8 cellular contexts compared by ENCODE assay signal in the genomic region with DNA sequence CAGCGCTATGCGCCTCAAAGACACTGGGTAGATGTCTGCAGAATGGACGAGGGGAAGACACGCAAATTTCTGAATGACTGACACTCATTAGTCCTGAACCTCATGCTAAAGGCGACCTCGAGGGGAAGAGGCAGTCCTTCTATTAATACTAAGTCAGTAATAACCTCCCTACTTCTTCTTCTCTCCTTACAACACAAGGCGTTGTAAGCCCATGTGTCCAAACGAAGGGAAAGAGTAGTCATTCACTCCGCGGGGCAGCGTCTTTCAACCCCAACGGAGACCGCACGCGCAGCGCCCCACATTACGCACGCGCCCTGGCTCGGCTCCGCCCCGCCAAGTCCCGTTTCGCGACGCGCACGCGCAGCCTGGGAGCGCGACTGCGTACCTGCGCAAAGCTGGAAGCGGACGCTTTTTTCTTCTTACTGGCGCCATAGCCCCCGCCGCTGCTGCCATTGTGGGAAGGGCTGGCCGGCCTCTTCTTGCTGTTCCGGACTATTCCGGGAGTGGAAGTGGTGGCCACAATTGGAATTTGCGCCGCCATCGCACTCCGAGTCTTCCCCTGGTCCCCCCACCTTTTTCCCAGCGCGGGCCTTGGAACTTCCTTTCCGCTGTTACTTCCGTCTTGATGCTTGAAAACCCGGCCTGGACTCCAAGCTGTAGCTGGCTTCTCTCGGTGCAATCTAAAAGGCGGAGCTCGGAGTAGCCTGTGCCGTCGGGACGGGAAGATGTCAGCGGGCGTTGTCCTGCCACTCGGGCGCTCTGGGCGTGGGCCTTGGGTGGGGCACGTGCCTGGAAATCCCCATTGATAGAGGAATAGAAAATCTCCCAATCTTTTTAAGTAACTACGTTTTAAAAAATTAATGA. TPM values are rescaled to one million over a fixed set of nuclear protein-coding genes. Genes with fewer than 3 reads are reported as not detected.
A peak's percentile ranks its signal among the peaks of the same experiment; 100 is the strongest.
DNase-seq lines count a peak whose midpoint lies in the region; FAIRE-seq and TF ChIP-seq lines count a peak whose summit lies in the region.

Gene INO80C (minus strand): TSS at position 627 of the 864 bp plus-strand sequence. CDS start 86 bp downstream, at position 541.

- H3K36me3 ChIP-seq in MM.1S (replicated peaks; ENCODE audit: insufficient read depth, low read length) = no peaks in the 10 kb centered on the region

- FAIRE-seq in G401.6 (lab: Jason Lieb, UNC) = peak; percentile 64

- peaks cover 8% of the 10 kb centered on the region; the same call in 1 of the 2 replicates for H3K4me1 ChIP-seq in MM.1S (ENCODE audit: low read length)

- peak within 1 kb of the TSS; percentile 86 for H3K4me2 ChIP-seq in MM.1S (ENCODE audit: low read depth, low read length)

- peak within 1 kb of the TSS; percentile 78 for H2AFZ ChIP-seq in MM.1S (ENCODE audit: low read length)

- H3K27ac ChIP-seq in MM.1S (ENCODE audit: low read length) = peak within 1 kb of the TSS; percentile 58; the same call in 1 of the 2 replicates

- DNase-seq in HCEC 1CT (peak; percentile 94), MM.1S (peak; percentile 96), SHP77 treated with DMSO at 0.1 percent for 48 hours (lab: John Stamatoyannopoulos, UW) (peak; percentile 87), fibroblast of the aortic adventitia (ENCODE audit: low read depth) (peak; percentile 96), nephron progenitor cell (peak; percentile 92)
- peak; percentile 97 for DNase-seq in activated effector memory CD4-positive, alpha-beta T cell treated with anti-CD3 and anti-CD28 coated beads, Interleukin-2, amount 50 U/mL, for 16 hours

- H3K27me3 Mint-ChIP-seq in nephron progenitor cell (ENCODE audit: low read depth, poor library complexity) = no peaks in the 10 kb centered on the region
- no peaks in the 10 kb centered on the region for H3K27me3 Mint-ChIP-seq in stimulated activated naive CD8-positive, alpha-beta T cell treated with anti-CD3 and anti-CD28 coated beads, Interleukin-15, Interleukin-2, amounts not matched to agents 100 ng/mL and 50 ng/mL, for 24 hours

- H3K4me3 Mint-ChIP-seq in nephron progenitor cell = peak within 1 kb of the TSS; percentile 96
- H3K4me3 Mint-ChIP-seq in stimulated activated naive CD8-positive, alpha-beta T cell treated with anti-CD3 and anti-CD28 coated beads, Interleukin-15, Interleukin-2, amounts not matched to agents 100 ng/mL and 50 ng/mL, for 24 hours = peak within 1 kb of the TSS; percentile 93

- no peaks in the 10 kb centered on the region for H3K79me2 ChIP-seq in MM.1S (ENCODE audit: low read length)

- H3K9ac ChIP-seq in MM.1S (ENCODE audit: low read length) = peak within 1 kb of the TSS; percentile 72

- no peaks in the 10 kb centered on the region for H4K20me1 ChIP-seq in MM.1S (ENCODE audit: insufficient read depth, low read length)

- H3K4me1 Mint-ChIP-seq in nephron progenitor cell = peaks cover 42% of the 10 kb centered on the region
- peaks cover 42% of the 10 kb centered on the region for H3K4me1 Mint-ChIP-seq in stimulated activated naive CD8-positive, alpha-beta T cell treated with anti-CD3 and anti-CD28 coated beads, Interleukin-15, Interleukin-2, amounts not matched to agents 100 ng/mL and 50 ng/mL, for 24 hours (ENCODE audit: low read depth)

- no peaks in the 10 kb centered on the region for H3K27me3 ChIP-seq in MM.1S (replicated peaks; ENCODE audit: insufficient read depth, low read length)

- no peaks in the 10 kb centered on the region for H3K9me3 Mint-ChIP-seq in nephron progenitor cell
- no peaks in the 10 kb centered on the region for H3K9me3 Mint-ChIP-seq in stimulated activated naive CD8-positive, alpha-beta T cell treated with anti-CD3 and anti-CD28 coated beads, Interleukin-15, Interleukin-2, amounts not matched to agents 100 ng/mL and 50 ng/mL, for 24 hours

- H3K9me3 ChIP-seq in MM.1S (replicated peaks; ENCODE audit: insufficient read depth, low read length) = no peaks in the 10 kb centered on the region

- no peak for TF ChIP-seq CTCF in MM.1S (IDR thresholded peaks at IDR 0.05; ENCODE audit: low read length)
- TF ChIP-seq CTCF in fibroblast of the aortic adventitia (IDR thresholded peaks at IDR 0.05; ENCODE audit: insufficient read depth, low read length) = no peak
- TF ChIP-seq CTCF in nephron progenitor cell (IDR thresholded peaks at IDR 0.05) = no peak

- H3K27ac Mint-ChIP-seq in nephron progenitor cell = peak within 1 kb of the TSS; percentile 99
- H3K27ac Mint-ChIP-seq in stimulated activated naive CD8-positive, alpha-beta T cell treated with anti-CD3 and anti-CD28 coated beads, Interleukin-15, Interleukin-2, amounts not matched to agents 100 ng/mL and 50 ng/mL, for 24 hours = peak within 1 kb of the TSS; percentile 98

- H3F3A ChIP-seq in MM.1S (ENCODE audit: insufficient read depth, low read length) = no peaks in the 10 kb centered on the region

- H3K9me2 ChIP-seq in MM.1S (replicated peaks; ENCODE audit: insufficient read depth, low read length) = no peaks in the 10 kb centered on the region

- H3K4me3 ChIP-seq in MM.1S (ENCODE audit: low read length) = peak within 1 kb of the TSS; percentile 68
- peak within 1 kb of the TSS; percentile 86 for H3K4me3 ChIP-seq in fibroblast of the aortic adventitia (ENCODE audit: low read depth, low read length)

- no peaks in the 10 kb centered on the region for H3K36me3 Mint-ChIP-seq in nephron progenitor cell (ENCODE audit: low read depth)
- H3K36me3 Mint-ChIP-seq in stimulated activated naive CD8-positive, alpha-beta T cell treated with anti-CD3 and anti-CD28 coated beads, Interleukin-15, Interleukin-2, amounts not matched to agents 100 ng/mL and 50 ng/mL, for 24 hours (ENCODE audit: low read depth) = peaks cover 6% of the 10 kb centered on the region

RNA-seq across cellular contexts. Expression of gene INO80C, which starts in this region (rescaled TPM):
- total RNA-seq in fibroblast of the aortic adventitia (ENCODE audit: low replicate concordance) = 2.9 and 4.8 TPM in 2 replicates

Comparison
In these comparisons a context has a peak if more than half of its experiments do, and no peak if none do; other contexts are left out.
1. Peak in every context shown above with its lines: DNase-seq, H3K4me3 ChIP-seq and H3K27ac ChIP-seq.